In the genomic region with DNA sequence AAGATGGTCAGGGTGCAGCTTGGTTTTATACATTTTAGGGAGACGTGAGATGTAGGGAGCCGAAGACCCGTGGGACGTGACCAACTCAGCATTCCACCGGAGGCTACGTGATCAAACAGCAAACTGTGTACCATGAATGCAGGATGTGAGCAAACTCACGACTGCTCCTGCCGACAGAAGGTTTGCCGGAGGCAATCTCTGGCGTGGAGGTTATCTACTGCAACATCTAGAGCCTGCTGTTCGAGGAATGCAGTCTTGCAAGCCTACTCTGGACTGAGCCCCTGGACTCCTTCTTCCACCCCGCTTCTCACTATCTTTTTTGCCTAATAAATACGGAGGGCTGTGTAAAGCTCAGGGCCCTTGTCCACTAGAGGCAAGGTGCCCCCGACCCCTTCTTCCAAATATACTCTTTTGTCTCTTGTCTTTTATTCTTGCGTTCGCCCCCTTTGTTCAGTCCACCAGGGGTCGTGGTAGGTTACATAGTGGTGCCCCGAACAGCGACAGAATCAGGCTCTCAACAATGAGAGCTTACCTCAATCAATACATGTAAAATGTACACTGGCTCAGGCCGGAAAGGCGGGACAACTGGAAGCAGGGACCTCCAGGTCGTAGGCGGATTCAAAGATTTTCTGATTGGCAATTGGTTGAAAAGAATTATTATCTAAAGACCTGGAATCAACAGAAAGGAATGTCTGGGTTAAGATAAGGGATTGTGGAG, we compare ENCODE assay signal across 1 cellular context.
TF ChIP-seq lines count a peak whose summit lies in the region.

No MANE protein-coding gene starts in this region.

TF ChIP-seq in WTC11, 78 proteins besides CTCF, POLR2A, EP300 and RAD21 (continued from another document):
- TF ChIP-seq, protein P1, sequence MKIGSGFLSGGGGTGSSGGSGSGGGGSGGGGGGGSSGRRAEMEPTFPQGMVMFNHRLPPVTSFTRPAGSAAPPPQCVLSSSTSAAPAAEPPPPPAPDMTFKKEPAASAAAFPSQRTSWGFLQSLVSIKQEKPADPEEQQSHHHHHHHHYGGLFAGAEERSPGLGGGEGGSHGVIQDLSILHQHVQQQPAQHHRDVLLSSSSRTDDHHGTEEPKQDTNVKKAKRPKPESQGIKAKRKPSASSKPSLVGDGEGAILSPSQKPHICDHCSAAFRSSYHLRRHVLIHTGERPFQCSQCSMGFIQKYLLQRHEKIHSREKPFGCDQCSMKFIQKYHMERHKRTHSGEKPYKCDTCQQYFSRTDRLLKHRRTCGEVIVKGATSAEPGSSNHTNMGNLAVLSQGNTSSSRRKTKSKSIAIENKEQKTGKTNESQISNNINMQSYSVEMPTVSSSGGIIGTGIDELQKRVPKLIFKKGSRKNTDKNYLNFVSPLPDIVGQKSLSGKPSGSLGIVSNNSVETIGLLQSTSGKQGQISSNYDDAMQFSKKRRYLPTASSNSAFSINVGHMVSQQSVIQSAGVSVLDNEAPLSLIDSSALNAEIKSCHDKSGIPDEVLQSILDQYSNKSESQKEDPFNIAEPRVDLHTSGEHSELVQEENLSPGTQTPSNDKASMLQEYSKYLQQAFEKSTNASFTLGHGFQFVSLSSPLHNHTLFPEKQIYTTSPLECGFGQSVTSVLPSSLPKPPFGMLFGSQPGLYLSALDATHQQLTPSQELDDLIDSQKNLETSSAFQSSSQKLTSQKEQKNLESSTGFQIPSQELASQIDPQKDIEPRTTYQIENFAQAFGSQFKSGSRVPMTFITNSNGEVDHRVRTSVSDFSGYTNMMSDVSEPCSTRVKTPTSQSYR (CRISPR knock-in tag; IDR thresholded peaks at IDR 0.05) = no peak
- TF ChIP-seq, protein P2, sequence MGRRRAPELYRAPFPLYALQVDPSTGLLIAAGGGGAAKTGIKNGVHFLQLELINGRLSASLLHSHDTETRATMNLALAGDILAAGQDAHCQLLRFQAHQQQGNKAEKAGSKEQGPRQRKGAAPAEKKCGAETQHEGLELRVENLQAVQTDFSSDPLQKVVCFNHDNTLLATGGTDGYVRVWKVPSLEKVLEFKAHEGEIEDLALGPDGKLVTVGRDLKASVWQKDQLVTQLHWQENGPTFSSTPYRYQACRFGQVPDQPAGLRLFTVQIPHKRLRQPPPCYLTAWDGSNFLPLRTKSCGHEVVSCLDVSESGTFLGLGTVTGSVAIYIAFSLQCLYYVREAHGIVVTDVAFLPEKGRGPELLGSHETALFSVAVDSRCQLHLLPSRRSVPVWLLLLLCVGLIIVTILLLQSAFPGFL (CRISPR knock-in tag; IDR thresholded peaks at IDR 0.05; ENCODE audit: borderline replicate concordance) = no peak
- TF ChIP-seq, protein P3, sequence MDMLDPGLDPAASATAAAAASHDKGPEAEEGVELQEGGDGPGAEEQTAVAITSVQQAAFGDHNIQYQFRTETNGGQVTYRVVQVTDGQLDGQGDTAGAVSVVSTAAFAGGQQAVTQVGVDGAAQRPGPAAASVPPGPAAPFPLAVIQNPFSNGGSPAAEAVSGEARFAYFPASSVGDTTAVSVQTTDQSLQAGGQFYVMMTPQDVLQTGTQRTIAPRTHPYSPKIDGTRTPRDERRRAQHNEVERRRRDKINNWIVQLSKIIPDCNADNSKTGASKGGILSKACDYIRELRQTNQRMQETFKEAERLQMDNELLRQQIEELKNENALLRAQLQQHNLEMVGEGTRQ (CRISPR knock-in tag; IDR thresholded peaks at IDR 0.05) = no peak
- no peak for TF ChIP-seq NFYB (CRISPR knock-in tag; conservative IDR thresholded peaks at IDR 0.05; ENCODE audit: low read depth)
- no peak for TF ChIP-seq ZNF232 (CRISPR knock-in tag; IDR thresholded peaks at IDR 0.05)
- no peak for TF ChIP-seq JUN (CRISPR knock-in tag; IDR thresholded peaks at IDR 0.05)
- TF ChIP-seq, protein P4, sequence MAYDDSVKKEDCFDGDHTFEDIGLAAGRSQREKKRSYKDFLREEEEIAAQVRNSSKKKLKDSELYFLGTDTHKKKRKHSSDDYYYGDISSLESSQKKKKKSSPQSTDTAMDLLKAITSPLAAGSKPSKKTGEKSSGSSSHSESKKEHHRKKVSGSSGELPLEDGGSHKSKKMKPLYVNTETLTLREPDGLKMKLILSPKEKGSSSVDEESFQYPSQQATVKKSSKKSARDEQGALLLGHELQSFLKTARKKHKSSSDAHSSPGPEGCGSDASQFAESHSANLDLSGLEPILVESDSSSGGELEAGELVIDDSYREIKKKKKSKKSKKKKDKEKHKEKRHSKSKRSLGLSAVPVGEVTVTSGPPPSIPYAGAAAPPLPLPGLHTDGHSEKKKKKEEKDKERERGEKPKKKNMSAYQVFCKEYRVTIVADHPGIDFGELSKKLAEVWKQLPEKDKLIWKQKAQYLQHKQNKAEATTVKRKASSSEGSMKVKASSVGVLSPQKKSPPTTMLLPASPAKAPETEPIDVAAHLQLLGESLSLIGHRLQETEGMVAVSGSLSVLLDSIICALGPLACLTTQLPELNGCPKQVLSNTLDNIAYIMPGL (CRISPR knock-in tag; IDR thresholded peaks at IDR 0.05) = no peak
- TF ChIP-seq, protein P5, sequence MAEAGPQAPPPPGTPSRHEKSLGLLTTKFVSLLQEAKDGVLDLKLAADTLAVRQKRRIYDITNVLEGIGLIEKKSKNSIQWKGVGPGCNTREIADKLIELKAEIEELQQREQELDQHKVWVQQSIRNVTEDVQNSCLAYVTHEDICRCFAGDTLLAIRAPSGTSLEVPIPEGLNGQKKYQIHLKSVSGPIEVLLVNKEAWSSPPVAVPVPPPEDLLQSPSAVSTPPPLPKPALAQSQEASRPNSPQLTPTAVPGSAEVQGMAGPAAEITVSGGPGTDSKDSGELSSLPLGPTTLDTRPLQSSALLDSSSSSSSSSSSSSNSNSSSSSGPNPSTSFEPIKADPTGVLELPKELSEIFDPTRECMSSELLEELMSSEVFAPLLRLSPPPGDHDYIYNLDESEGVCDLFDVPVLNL (CRISPR knock-in tag; IDR thresholded peaks at IDR 0.05; ENCODE audit: borderline replicate concordance, low read depth) = no peak
- TF ChIP-seq NFE2L1 (CRISPR knock-in tag; IDR thresholded peaks at IDR 0.05) = no peak
